1 cellular context compared by ENCODE assay signal in the genomic region with DNA sequence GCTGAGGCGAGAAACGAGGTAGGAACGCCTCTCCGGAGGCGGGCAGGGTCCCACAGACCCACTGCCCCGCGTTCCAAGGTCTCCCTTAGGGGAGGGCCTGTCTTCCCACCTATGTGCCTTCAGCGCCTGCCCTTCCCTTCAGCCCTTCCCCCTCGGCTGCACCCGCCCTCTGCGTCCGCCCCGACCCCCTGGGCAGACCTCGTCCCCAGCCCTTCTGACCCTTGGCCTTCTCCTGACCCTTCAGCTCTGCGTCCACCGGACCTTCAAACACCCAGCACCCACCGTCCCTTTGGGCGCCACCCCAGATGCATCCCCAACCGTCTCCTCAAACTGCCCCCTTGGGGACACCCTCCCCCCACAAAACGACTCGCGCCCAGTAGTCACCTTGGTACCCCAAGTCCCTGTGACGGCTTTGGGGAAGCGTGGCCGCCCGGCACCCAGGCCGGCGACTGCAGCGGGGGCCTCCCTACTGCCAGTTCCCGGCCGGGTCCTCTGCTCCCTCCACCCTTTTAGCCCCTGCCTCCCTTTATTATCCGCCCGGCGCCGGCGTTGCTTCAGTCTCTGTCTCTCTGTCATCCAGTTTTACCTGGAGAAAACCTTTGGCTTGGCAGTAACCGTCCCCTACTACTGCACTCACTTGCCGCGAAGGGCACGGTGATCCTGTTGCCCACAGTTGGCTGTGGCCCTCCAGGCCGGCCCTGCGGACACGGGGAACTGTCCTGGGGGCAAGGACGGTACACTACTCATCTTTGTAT.
TF ChIP-seq lines count a peak whose summit lies in the region.

No MANE protein-coding gene starts in this region.

TF ChIP-seq in WTC11, 78 proteins besides CTCF, POLR2A, EP300 and RAD21 (continued from another document and continues in another):
- no peak for TF ChIP-seq CREB1 (CRISPR knock-in tag; IDR thresholded peaks at IDR 0.05)
- TF ChIP-seq, protein P1, sequence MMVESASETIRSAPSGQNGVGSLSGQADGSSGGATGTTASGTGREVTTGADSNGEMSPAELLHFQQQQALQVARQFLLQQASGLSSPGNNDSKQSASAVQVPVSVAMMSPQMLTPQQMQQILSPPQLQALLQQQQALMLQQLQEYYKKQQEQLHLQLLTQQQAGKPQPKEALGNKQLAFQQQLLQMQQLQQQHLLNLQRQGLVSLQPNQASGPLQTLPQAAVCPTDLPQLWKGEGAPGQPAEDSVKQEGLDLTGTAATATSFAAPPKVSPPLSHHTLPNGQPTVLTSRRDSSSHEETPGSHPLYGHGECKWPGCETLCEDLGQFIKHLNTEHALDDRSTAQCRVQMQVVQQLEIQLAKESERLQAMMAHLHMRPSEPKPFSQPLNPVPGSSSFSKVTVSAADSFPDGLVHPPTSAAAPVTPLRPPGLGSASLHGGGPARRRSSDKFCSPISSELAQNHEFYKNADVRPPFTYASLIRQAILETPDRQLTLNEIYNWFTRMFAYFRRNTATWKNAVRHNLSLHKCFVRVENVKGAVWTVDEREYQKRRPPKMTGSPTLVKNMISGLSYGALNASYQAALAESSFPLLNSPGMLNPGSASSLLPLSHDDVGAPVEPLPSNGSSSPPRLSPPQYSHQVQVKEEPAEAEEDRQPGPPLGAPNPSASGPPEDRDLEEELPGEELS (CRISPR knock-in tag; IDR thresholded peaks at IDR 0.05) = no peak
- TF ChIP-seq TP53 (CRISPR knock-in tag; IDR thresholded peaks at IDR 0.05) = no peak
- TF ChIP-seq, protein P2, sequence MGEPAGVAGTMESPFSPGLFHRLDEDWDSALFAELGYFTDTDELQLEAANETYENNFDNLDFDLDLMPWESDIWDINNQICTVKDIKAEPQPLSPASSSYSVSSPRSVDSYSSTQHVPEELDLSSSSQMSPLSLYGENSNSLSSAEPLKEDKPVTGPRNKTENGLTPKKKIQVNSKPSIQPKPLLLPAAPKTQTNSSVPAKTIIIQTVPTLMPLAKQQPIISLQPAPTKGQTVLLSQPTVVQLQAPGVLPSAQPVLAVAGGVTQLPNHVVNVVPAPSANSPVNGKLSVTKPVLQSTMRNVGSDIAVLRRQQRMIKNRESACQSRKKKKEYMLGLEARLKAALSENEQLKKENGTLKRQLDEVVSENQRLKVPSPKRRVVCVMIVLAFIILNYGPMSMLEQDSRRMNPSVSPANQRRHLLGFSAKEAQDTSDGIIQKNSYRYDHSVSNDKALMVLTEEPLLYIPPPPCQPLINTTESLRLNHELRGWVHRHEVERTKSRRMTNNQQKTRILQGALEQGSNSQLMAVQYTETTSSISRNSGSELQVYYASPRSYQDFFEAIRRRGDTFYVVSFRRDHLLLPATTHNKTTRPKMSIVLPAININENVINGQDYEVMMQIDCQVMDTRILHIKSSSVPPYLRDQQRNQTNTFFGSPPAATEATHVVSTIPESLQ (CRISPR knock-in tag; IDR thresholded peaks at IDR 0.05) = no peak
- 0 out of 2 replicates have a peak, but pooled peaks have one; percentile 6 for TF ChIP-seq ETV6 (CRISPR knock-in tag; IDR thresholded peaks at IDR 0.05)
- peak; percentile 77; the same call in 1 of the 2 replicates for TF ChIP-seq MYBL2 (CRISPR knock-in tag; IDR thresholded peaks at IDR 0.05)
- TF ChIP-seq JUN (CRISPR knock-in tag; IDR thresholded peaks at IDR 0.05) = no peak
- TF ChIP-seq, protein P3, sequence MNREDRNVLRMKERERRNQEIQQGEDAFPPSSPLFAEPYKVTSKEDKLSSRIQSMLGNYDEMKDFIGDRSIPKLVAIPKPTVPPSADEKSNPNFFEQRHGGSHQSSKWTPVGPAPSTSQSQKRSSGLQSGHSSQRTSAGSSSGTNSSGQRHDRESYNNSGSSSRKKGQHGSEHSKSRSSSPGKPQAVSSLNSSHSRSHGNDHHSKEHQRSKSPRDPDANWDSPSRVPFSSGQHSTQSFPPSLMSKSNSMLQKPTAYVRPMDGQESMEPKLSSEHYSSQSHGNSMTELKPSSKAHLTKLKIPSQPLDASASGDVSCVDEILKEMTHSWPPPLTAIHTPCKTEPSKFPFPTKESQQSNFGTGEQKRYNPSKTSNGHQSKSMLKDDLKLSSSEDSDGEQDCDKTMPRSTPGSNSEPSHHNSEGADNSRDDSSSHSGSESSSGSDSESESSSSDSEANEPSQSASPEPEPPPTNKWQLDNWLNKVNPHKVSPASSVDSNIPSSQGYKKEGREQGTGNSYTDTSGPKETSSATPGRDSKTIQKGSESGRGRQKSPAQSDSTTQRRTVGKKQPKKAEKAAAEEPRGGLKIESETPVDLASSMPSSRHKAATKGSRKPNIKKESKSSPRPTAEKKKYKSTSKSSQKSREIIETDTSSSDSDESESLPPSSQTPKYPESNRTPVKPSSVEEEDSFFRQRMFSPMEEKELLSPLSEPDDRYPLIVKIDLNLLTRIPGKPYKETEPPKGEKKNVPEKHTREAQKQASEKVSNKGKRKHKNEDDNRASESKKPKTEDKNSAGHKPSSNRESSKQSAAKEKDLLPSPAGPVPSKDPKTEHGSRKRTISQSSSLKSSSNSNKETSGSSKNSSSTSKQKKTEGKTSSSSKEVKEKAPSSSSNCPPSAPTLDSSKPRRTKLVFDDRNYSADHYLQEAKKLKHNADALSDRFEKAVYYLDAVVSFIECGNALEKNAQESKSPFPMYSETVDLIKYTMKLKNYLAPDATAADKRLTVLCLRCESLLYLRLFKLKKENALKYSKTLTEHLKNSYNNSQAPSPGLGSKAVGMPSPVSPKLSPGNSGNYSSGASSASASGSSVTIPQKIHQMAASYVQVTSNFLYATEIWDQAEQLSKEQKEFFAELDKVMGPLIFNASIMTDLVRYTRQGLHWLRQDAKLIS (CRISPR knock-in tag; IDR thresholded peaks at IDR 0.05; ENCODE audit: borderline replicate concordance) = no peak
- TF ChIP-seq, protein P4, sequence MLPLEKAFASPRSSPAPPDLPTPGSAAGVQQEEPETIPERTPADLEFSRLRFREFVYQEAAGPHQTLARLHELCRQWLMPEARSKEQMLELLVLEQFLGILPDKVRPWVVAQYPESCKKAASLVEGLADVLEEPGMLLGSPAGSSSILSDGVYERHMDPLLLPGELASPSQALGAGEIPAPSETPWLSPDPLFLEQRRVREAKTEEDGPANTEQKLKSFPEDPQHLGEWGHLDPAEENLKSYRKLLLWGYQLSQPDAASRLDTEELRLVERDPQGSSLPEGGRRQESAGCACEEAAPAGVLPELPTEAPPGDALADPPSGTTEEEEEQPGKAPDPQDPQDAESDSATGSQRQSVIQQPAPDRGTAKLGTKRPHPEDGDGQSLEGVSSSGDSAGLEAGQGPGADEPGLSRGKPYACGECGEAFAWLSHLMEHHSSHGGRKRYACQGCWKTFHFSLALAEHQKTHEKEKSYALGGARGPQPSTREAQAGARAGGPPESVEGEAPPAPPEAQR (CRISPR knock-in tag; IDR thresholded peaks at IDR 0.05) = no peak
- TF ChIP-seq SMAD3 (CRISPR knock-in tag; IDR thresholded peaks at IDR 0.05; ENCODE audit: borderline replicate concordance) = no peak; the same call in 1 of the 2 replicates
- TF ChIP-seq NR3C1 (CRISPR knock-in tag; conservative IDR thresholded peaks at IDR 0.05; ENCODE audit: low read depth) = no peak
- TF ChIP-seq PRRX2 (CRISPR knock-in tag; IDR thresholded peaks at IDR 0.05) = no peak
- TF ChIP-seq, protein P5, sequence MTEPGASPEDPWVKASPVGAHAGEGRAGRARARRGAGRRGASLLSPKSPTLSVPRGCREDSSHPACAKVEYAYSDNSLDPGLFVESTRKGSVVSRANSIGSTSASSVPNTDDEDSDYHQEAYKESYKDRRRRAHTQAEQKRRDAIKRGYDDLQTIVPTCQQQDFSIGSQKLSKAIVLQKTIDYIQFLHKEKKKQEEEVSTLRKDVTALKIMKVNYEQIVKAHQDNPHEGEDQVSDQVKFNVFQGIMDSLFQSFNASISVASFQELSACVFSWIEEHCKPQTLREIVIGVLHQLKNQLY (CRISPR knock-in tag; IDR thresholded peaks at IDR 0.05) = no peak
- no peak for TF ChIP-seq ZNF317 (CRISPR knock-in tag; IDR thresholded peaks at IDR 0.05; ENCODE audit: borderline replicate concordance, low read depth)
- TF ChIP-seq, protein P6, sequence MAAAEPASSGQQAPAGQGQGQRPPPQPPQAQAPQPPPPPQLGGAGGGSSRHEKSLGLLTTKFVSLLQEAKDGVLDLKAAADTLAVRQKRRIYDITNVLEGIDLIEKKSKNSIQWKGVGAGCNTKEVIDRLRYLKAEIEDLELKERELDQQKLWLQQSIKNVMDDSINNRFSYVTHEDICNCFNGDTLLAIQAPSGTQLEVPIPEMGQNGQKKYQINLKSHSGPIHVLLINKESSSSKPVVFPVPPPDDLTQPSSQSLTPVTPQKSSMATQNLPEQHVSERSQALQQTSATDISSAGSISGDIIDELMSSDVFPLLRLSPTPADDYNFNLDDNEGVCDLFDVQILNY (CRISPR knock-in tag; IDR thresholded peaks at IDR 0.05) = 0 out of 2 replicates have a peak, but pooled peaks have one; percentile 4
- TF ChIP-seq, protein P7, sequence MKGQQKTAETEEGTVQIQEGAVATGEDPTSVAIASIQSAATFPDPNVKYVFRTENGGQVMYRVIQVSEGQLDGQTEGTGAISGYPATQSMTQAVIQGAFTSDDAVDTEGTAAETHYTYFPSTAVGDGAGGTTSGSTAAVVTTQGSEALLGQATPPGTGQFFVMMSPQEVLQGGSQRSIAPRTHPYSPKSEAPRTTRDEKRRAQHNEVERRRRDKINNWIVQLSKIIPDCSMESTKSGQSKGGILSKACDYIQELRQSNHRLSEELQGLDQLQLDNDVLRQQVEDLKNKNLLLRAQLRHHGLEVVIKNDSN (CRISPR knock-in tag; IDR thresholded peaks at IDR 0.05) = no peak; the same call in 1 of the 2 replicates
- TF ChIP-seq, protein P8, sequence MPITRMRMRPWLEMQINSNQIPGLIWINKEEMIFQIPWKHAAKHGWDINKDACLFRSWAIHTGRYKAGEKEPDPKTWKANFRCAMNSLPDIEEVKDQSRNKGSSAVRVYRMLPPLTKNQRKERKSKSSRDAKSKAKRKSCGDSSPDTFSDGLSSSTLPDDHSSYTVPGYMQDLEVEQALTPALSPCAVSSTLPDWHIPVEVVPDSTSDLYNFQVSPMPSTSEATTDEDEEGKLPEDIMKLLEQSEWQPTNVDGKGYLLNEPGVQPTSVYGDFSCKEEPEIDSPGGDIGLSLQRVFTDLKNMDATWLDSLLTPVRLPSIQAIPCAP (CRISPR knock-in tag; IDR thresholded peaks at IDR 0.05) = no peak
- TF ChIP-seq, protein P9, sequence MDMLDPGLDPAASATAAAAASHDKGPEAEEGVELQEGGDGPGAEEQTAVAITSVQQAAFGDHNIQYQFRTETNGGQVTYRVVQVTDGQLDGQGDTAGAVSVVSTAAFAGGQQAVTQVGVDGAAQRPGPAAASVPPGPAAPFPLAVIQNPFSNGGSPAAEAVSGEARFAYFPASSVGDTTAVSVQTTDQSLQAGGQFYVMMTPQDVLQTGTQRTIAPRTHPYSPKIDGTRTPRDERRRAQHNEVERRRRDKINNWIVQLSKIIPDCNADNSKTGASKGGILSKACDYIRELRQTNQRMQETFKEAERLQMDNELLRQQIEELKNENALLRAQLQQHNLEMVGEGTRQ (CRISPR knock-in tag; IDR thresholded peaks at IDR 0.05) = no peak
- no peak for TF ChIP-seq OVOL2 (CRISPR knock-in tag; IDR thresholded peaks at IDR 0.05; ENCODE audit: borderline replicate concordance)
- TF ChIP-seq TEAD1 (CRISPR knock-in tag; IDR thresholded peaks at IDR 0.05) = no peak; the same call in 1 of the 2 replicates
- no peak for TF ChIP-seq GABPB1 (CRISPR knock-in tag; IDR thresholded peaks at IDR 0.05)
- TF ChIP-seq ZBTB21 (CRISPR knock-in tag; IDR thresholded peaks at IDR 0.05; ENCODE audit: borderline replicate concordance) = no peak
- TF ChIP-seq ZNF232 (CRISPR knock-in tag; IDR thresholded peaks at IDR 0.05) = no peak
- TF ChIP-seq, protein P10, sequence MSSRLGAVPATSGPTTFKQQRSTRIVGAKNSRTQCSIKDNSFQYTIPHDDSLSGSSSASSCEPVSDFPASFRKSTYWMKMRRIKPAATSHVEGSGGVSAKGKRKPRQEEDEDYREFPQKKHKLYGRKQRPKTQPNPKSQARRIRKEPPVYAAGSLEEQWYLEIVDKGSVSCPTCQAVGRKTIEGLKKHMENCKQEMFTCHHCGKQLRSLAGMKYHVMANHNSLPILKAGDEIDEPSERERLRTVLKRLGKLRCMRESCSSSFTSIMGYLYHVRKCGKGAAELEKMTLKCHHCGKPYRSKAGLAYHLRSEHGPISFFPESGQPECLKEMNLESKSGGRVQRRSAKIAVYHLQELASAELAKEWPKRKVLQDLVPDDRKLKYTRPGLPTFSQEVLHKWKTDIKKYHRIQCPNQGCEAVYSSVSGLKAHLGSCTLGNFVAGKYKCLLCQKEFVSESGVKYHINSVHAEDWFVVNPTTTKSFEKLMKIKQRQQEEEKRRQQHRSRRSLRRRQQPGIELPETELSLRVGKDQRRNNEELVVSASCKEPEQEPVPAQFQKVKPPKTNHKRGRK (CRISPR knock-in tag; IDR thresholded peaks at IDR 0.05; ENCODE audit: borderline replicate concordance) = no peak
- TF ChIP-seq, protein P11, sequence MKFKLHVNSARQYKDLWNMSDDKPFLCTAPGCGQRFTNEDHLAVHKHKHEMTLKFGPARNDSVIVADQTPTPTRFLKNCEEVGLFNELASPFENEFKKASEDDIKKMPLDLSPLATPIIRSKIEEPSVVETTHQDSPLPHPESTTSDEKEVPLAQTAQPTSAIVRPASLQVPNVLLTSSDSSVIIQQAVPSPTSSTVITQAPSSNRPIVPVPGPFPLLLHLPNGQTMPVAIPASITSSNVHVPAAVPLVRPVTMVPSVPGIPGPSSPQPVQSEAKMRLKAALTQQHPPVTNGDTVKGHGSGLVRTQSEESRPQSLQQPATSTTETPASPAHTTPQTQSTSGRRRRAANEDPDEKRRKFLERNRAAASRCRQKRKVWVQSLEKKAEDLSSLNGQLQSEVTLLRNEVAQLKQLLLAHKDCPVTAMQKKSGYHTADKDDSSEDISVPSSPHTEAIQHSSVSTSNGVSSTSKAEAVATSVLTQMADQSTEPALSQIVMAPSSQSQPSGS (CRISPR knock-in tag; IDR thresholded peaks at IDR 0.05; ENCODE audit: borderline replicate concordance, low read depth) = no peak
- TF ChIP-seq GRHL2 (CRISPR knock-in tag; IDR thresholded peaks at IDR 0.05; ENCODE audit: insufficient replicate concordance, severe bottlenecking) = no peak
- TF ChIP-seq, protein P12, sequence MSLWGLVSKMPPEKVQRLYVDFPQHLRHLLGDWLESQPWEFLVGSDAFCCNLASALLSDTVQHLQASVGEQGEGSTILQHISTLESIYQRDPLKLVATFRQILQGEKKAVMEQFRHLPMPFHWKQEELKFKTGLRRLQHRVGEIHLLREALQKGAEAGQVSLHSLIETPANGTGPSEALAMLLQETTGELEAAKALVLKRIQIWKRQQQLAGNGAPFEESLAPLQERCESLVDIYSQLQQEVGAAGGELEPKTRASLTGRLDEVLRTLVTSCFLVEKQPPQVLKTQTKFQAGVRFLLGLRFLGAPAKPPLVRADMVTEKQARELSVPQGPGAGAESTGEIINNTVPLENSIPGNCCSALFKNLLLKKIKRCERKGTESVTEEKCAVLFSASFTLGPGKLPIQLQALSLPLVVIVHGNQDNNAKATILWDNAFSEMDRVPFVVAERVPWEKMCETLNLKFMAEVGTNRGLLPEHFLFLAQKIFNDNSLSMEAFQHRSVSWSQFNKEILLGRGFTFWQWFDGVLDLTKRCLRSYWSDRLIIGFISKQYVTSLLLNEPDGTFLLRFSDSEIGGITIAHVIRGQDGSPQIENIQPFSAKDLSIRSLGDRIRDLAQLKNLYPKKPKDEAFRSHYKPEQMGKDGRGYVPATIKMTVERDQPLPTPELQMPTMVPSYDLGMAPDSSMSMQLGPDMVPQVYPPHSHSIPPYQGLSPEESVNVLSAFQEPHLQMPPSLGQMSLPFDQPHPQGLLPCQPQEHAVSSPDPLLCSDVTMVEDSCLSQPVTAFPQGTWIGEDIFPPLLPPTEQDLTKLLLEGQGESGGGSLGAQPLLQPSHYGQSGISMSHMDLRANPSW (CRISPR knock-in tag; conservative IDR thresholded peaks at IDR 0.05; ENCODE audit: low read depth) = no peak
- TF ChIP-seq, protein P13, sequence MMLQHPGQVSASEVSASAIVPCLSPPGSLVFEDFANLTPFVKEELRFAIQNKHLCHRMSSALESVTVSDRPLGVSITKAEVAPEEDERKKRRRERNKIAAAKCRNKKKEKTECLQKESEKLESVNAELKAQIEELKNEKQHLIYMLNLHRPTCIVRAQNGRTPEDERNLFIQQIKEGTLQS (CRISPR knock-in tag; conservative IDR thresholded peaks at IDR 0.05) = no peak
- TF ChIP-seq NFATC4 (CRISPR knock-in tag; IDR thresholded peaks at IDR 0.05) = no peak
- no peak for TF ChIP-seq ZNF263 (CRISPR knock-in tag; IDR thresholded peaks at IDR 0.05; ENCODE audit: low read depth)
- no peak for TF ChIP-seq NFYB (CRISPR knock-in tag; conservative IDR thresholded peaks at IDR 0.05; ENCODE audit: low read depth)
- no peak for TF ChIP-seq ZNF416 (CRISPR knock-in tag; IDR thresholded peaks at IDR 0.05)
